In genomic region chr20:1965520-1966278, GRCh38 we compare ENCODE assay signal across 8 cellular contexts. TPM values are rescaled to one million over a fixed set of nuclear protein-coding genes. Genes with fewer than 3 reads are reported as not detected.
DNase-seq lines count a peak whose midpoint lies in the region; ATAC-seq and TF ChIP-seq lines count a peak whose summit lies in the region.

No MANE protein-coding gene starts in this region.

- peak overlapping the region; percentile 34 for H3K9ac ChIP-seq in NT2/D1 (ENCODE audit: insufficient read length, low read depth)

- no peak for ATAC-seq in GM18861 (IDR thresholded peaks at IDR 0.05; ENCODE audit: unreplicated experiment)

- H3K36me3 ChIP-seq in NT2/D1 (ENCODE audit: insufficient read depth, insufficient read length, low read length), result no peaks in the 10 kb centered on the region

- H3K9me3 ChIP-seq in NT2/D1 (ENCODE audit: insufficient read depth, low read length), result no peaks in the 10 kb centered on the region

- peak; percentile 34 for DNase-seq in DMS 273 treated with DMSO at 0.1 percent for 48 hours (lab: John Stamatoyannopoulos, UW)
- peak; percentile 85 for DNase-seq in HK-2 (ENCODE audit: unreplicated experiment)
- peak; percentile 77 for DNase-seq in NT2/D1 (ENCODE audit: low read depth, low spot score)
- peak; percentile 75 for DNase-seq in activated T-cell treated with anti-CD3 and anti-CD28 coated beads for 1 hour (ENCODE audit: low read depth)
- DNase-seq in epithelial cell of proximal tubule (ENCODE audit: low read depth), result peak; percentile 2
- peak; percentile 62 for DNase-seq in myocyte (ENCODE audit: low read depth)
- DNase-seq in stimulated activated CD8-positive, alpha-beta memory T cell treated with anti-CD3 and anti-CD28 coated beads, Interleukin-4, amount 100 ng/mL, for 48 hours, result peak; percentile 93

- peaks cover 7% of the 10 kb centered on the region for H3K27me3 ChIP-seq in NT2/D1 (ENCODE audit: insufficient read depth, insufficient read length)

- H3K4me1 ChIP-seq in NT2/D1 (ENCODE audit: insufficient read depth, insufficient read length), result no peaks in the 10 kb centered on the region

- TF ChIP-seq CTCF in epithelial cell of proximal tubule (conservative IDR thresholded peaks at IDR 0.05; ENCODE audit: low read depth, low read length), result peak; percentile 95

- H3K4me3 ChIP-seq in NT2/D1 (ENCODE audit: insufficient read length, low read depth) (no peak overlapping the region), epithelial cell of proximal tubule (ENCODE audit: low read depth, low read length) (peak overlapping the region; percentile 41)

RNA-seq across cellular contexts. Expression of gene PDYN, which starts 28.2 kb away (rescaled TPM):
- total RNA-seq in epithelial cell of proximal tubule (not detected in 2 replicates), myocyte (not detected in 2 replicates)
- polyA plus RNA-seq in myocyte (2012), result not detected

Comparison
In these comparisons a context has a peak if more than half of its experiments do, and no peak if none do; other contexts are left out.
1. DNase-seq: peak in every context shown above with its lines; median percentile 93 in stimulated activated CD8-positive, alpha-beta memory T cell treated with anti-CD3 and anti-CD28 coated beads, Interleukin-4, amount 100 ng/mL, for 48 hours; 85 in HK-2; 77 in NT2/D1; 75 in activated T-cell treated with anti-CD3 and anti-CD28 coated beads for 1 hour; 62 in myocyte; 34 in DMS 273 treated with DMSO at 0.1 percent for 48 hours; 2 in epithelial cell of proximal tubule.